Comparison of ENCODE assay signal across 6 cellular contexts in the genomic region with DNA sequence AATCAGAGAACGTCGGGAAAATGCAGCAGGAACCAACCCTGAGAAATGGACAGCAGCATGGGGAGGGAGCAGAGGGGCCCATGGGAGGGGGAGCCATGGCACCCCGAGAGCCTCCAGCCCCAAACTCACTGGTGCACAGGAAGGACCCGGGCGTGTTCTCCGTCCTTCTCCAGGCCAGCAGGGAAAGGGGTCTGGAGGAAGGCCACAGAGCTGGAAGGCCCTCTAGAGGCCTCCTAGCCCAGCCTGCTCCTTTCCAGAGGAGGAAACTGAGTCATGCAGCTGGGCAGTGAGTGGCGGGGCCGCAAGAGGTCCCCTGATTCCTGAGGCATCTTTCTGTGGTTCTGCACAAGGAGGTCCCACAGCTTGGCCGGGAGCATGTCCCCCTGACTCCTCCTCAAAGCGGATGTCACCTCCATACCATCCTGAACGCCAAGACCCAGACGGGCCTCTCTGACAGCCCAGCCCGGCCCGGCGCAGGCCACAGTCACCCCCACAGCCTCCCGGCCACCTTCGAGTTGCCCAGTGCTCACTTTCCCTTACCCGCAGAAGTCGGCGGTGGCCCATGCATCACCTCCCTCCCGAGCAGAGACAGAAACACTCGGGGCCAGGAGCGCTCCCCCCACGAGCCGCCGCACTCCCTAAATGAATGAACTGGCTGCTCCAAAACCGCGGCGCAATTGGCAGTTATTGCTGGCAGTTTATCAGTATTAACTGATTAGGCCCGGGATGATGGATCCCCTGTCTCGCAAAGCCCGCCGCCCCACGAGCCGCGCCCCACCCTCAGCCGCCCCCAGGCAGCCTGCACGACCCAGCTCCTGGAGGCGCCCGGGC.
"Had no signal": no experiment of that assay in that cellular context is flagged by ENCODE, and none has a peak within 500 bp of the region (broad histone marks: within the 10 kb centered on the region; RNA-seq: fewer than 3 reads in every experiment).

No MANE protein-coding gene starts in this region.

- ATAC-seq: natural killer cell had no signal

- H3K9me3 ChIP-seq: lower lobe of right lung, mucosa of descending colon, stomach had no signal

- DNase-seq: central memory CD4-positive, alpha-beta T cell; natural killer cell had no signal

- H3K4me3 ChIP-seq: hepatocyte, lower lobe of right lung, mucosa of descending colon, stomach had no signal

- H2AFZ ChIP-seq: hepatocyte had no signal

- H3K27ac ChIP-seq: hepatocyte, lower lobe of right lung, stomach had no signal

- H3K36me3 ChIP-seq: lower lobe of right lung, stomach had no signal

- H3K4me2 ChIP-seq: hepatocyte had no signal

- H3K4me1 ChIP-seq: lower lobe of right lung had no signal
